Comparison of ENCODE assay signal across 8 cellular contexts in genomic region chr2:229922449-229923386, GRCh38. TPM values are rescaled to one million over a fixed set of nuclear protein-coding genes. Genes with fewer than 3 reads are reported as not detected.
A peak's percentile ranks its signal among the peaks of the same experiment; 100 is the strongest.
DNase-seq lines count a peak whose midpoint lies in the region; ATAC-seq and TF ChIP-seq lines count a peak whose summit lies in the region.

Gene FBXO36, plus strand, starts transcription at chr2:229922503. Its CDS starts 11 bp downstream, at chr2:229922514.

- peak within 1 kb of the TSS; percentile 97 for H3K27ac ChIP-seq in A673 (ENCODE audit: low read depth, low read length, poor library complexity, severe bottlenecking)

- H3K9me3 ChIP-seq in A673 (ENCODE audit: low read depth, low read length, poor library complexity, severe bottlenecking): no peaks in the 10 kb centered on the region

- intact Hi-C loops in A673 (cut with micrococcal nuclease; ENCODE audit: unreplicated experiment): loop anchor here (1.0 kb wide), 1 partner anchor 121 kb away; no protein-coding TSS in a partner anchor
- intact Hi-C loops in activated B cell treated with CpG ODN at 0.5 μM for 24 hours (cut with micrococcal nuclease): loop anchor here (1.0 to 2.0 kb wide), 2 partner anchors 100 to 144 kb away; no protein-coding TSS in a partner anchor
- intact Hi-C loops in dendritic cell treated with granulocyte-macrophage colony-stimulating factor and Interleukin-4, amounts not matched to agents 40 ng/mL and 50 ng/mL, for 4 days (cut with micrococcal nuclease): loop anchor here (5.0 to 10.0 kb wide), 2 partner anchors 402 to 790 kb away; partner anchors contain the start of genes CAB39 and SP140L

- peak within 1 kb of the TSS; percentile 88 for H3K4me3 ChIP-seq in A673 (ENCODE audit: low read depth, low read length, poor library complexity, severe bottlenecking)

- peak; percentile 77 for DNase-seq in A673 (ENCODE audit: low spot score)
- DNase-seq in NCI-H2227 (lab: John Stamatoyannopoulos, UW; ENCODE audit: unreplicated experiment): peak; percentile 94
- no peak for DNase-seq in activated B cell treated with CpG ODN at 0.5 μM for 24 hours
- DNase-seq in lung microvascular endothelial cell (ENCODE audit: low read depth in 2 of 2): peak; percentile 34 to 63
- DNase-seq in stimulated activated CD8-positive, alpha-beta memory T cell treated with anti-CD3 and anti-CD28 coated beads, Interleukin-12 subunit alpha, Interleukin-12 subunit beta, amount 100 ng/mL, for 24 hours (ENCODE audit: extremely low read depth): peak; percentile 75

- peak within 1 kb of the TSS; percentile 96 for H3K27ac Mint-ChIP-seq in activated B cell treated with CpG ODN at 0.5 μM for 24 hours
- peak within 1 kb of the TSS; percentile 98 for H3K27ac Mint-ChIP-seq in dendritic cell treated with granulocyte-macrophage colony-stimulating factor and Interleukin-4, amounts not matched to agents 40 ng/mL and 50 ng/mL, for 4 days

- peaks cover 2% of the 10 kb centered on the region for H3K4me1 ChIP-seq in A673 (ENCODE audit: insufficient read depth, low read length, poor library complexity, severe bottlenecking)

- CTCF ChIA-PET in A673 (lab: Charles Lee) (no interaction called here), activated B cell treated with CpG ODN at 0.5 μM for 24 hours (lab: Charles Lee) (no interaction called here)

- H3K4me1 Mint-ChIP-seq in activated B cell treated with CpG ODN at 0.5 μM for 24 hours: peaks cover 38% of the 10 kb centered on the region
- H3K4me1 Mint-ChIP-seq in dendritic cell treated with granulocyte-macrophage colony-stimulating factor and Interleukin-4, amounts not matched to agents 40 ng/mL and 50 ng/mL, for 4 days (ENCODE audit: low read depth): peaks cover 33% of the 10 kb centered on the region

- H3K9me3 Mint-ChIP-seq in activated B cell treated with CpG ODN at 0.5 μM for 24 hours: peaks cover 2% of the 10 kb centered on the region
- no peaks in the 10 kb centered on the region for H3K9me3 Mint-ChIP-seq in dendritic cell treated with granulocyte-macrophage colony-stimulating factor and Interleukin-4, amounts not matched to agents 40 ng/mL and 50 ng/mL, for 4 days

- H3K27me3 Mint-ChIP-seq in activated B cell treated with CpG ODN at 0.5 μM for 24 hours: no peaks in the 10 kb centered on the region
- no peaks in the 10 kb centered on the region for H3K27me3 Mint-ChIP-seq in dendritic cell treated with granulocyte-macrophage colony-stimulating factor and Interleukin-4, amounts not matched to agents 40 ng/mL and 50 ng/mL, for 4 days

- TF ChIP-seq CTCF in A673 (conservative IDR thresholded peaks at IDR 0.05; ENCODE audit: low read depth, low read length) (no peak), activated B cell treated with CpG ODN at 0.5 μM for 24 hours (IDR thresholded peaks at IDR 0.05) (no peak)

- H3K4me3 Mint-ChIP-seq in activated B cell treated with CpG ODN at 0.5 μM for 24 hours: peak within 1 kb of the TSS; percentile 94
- peak within 1 kb of the TSS; percentile 98 for H3K4me3 Mint-ChIP-seq in dendritic cell treated with granulocyte-macrophage colony-stimulating factor and Interleukin-4, amounts not matched to agents 40 ng/mL and 50 ng/mL, for 4 days

- no TSS peak for BruUV-seq in A673 (replicated peaks; lab: Mats Ljungman, UMichigan)

- ATAC-seq in GM18520 (IDR thresholded peaks at IDR 0.05; ENCODE audit: unreplicated experiment): peak; percentile 28
- ATAC-seq in HG03060 (IDR thresholded peaks at IDR 0.05; ENCODE audit: low read depth, unreplicated experiment): peak; percentile 51
- peak; percentile 70 for ATAC-seq in activated B cell treated with CpG ODN at 0.5 μM for 24 hours (ENCODE audit: low read depth)

- H3K36me3 ChIP-seq in A673 (ENCODE audit: insufficient read depth, low read length, poor library complexity, severe bottlenecking): peaks cover 13% of the 10 kb centered on the region

- peaks cover 26% of the 10 kb centered on the region for H3K36me3 Mint-ChIP-seq in activated B cell treated with CpG ODN at 0.5 μM for 24 hours (ENCODE audit: low read depth)
- peaks cover 37% of the 10 kb centered on the region for H3K36me3 Mint-ChIP-seq in dendritic cell treated with granulocyte-macrophage colony-stimulating factor and Interleukin-4, amounts not matched to agents 40 ng/mL and 50 ng/mL, for 4 days (ENCODE audit: low read depth)

- no peaks in the 10 kb centered on the region for H3K27me3 ChIP-seq in A673 (replicated peaks; ENCODE audit: insufficient read depth, low read depth, low read length, poor library complexity)

- POLR2A ChIA-PET in A673 (lab: Charles Lee; ENCODE audit: low non-redundant PET): no interaction called here
- POLR2A ChIA-PET in activated B cell treated with CpG ODN at 0.5 μM for 24 hours (lab: Charles Lee): interaction anchor here (0.7 to 1.9 kb wide), 8 partner anchors 9 to 297 kb away, joined by 3 to 23 read pairs (median 5); partner anchors contain the start of gene SP110

RNA-seq across cellular contexts. Expression of gene FBXO36, which starts in this region (rescaled TPM):
- total RNA-seq in A673 (2021) (3.1 and 5.0 TPM in 2 replicates), activated B cell treated with CpG ODN at 0.5 μM for 24 hours (0.78 and 0.89 TPM in 2 replicates), lung microvascular endothelial cell (0.60 and 0.87 TPM in 2 replicates)

Comparison
In these comparisons a context has a peak if more than half of its experiments do, and no peak if none do; other contexts are left out.
1. Peak in ATAC-seq in activated B cell treated with CpG ODN at 0.5 μM for 24 hours; RNA of the gene not detected or under 1 TPM.
2. Peak in DNase-seq in lung microvascular endothelial cell; RNA of the gene not detected or under 1 TPM.